In the genomic region with DNA sequence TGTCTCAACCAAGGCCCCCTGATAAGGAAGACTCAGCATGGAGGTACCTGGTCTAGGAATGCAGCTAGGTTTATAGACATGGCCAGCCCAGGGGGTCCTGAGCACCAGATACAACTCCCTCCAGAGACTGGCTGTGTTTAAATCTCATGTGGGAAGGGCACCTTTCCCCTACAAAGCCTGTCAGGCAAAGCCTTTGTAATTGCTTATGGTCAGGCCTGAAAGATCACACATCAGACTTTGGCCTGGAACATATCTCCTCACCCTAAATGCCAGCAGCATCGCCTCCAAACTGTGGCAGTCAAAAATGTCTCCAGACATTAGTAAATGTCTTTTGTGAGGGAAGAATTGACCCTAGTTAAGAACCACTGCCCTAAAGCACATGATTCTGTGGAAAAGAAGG, we compare ENCODE assay signal across 27 cellular contexts.
"Had no signal": no experiment of that assay in that cellular context is flagged by ENCODE, and none has a peak within 500 bp of the region (broad histone marks: within the 10 kb centered on the region; RNA-seq: fewer than 3 reads in every experiment).

No MANE protein-coding gene starts in this region.

- H3K27me3 ChIP-seq: gastroesophageal sphincter, hepatocyte, neural progenitor cell, right lobe of liver, stomach, thyroid gland, upper lobe of right lung had no signal

- H3K27ac ChIP-seq: epithelial cell of prostate, gastroesophageal sphincter, hepatocyte, neural progenitor cell, parathyroid adenoma, right lobe of liver, stomach, upper lobe of right lung had no signal

- H3K27me3 Mint-ChIP-seq: activated naive CD8-positive, alpha-beta T cell; central memory CD8-positive, alpha-beta T cell; dendritic cell treated with granulocyte-macrophage colony-stimulating factor and Interleukin-4, amounts not matched to agents 40 ng/mL and 50 ng/mL, for 4 days; memory B cell; naive thymus-derived CD4-positive, alpha-beta T cell; T-helper 17 cell had no signal

- FAIRE-seq: bronchial epithelial cell had no signal

- H2AFZ ChIP-seq: hepatocyte, neural progenitor cell, parathyroid adenoma had no signal

- H3K4me2 ChIP-seq: hepatocyte, neural progenitor cell had no signal

- H3K9ac ChIP-seq: neural progenitor cell, parathyroid adenoma had no signal

- H3K4me3 ChIP-seq: gastroesophageal sphincter, hepatocyte, neural progenitor cell, right lobe of liver, stomach, thyroid gland, upper lobe of right lung had no signal

- H3K4me3 Mint-ChIP-seq: activated CD8-positive, alpha-beta T cell treated with anti-CD3 and anti-CD28 coated beads, Interleukin-2, amount 10 ng/mL, durations not matched to agents 7 days and 5 days; activated naive CD8-positive, alpha-beta T cell; central memory CD8-positive, alpha-beta T cell; dendritic cell treated with granulocyte-macrophage colony-stimulating factor and Interleukin-4, amounts not matched to agents 40 ng/mL and 50 ng/mL, for 4 days; memory B cell; neural progenitor cell; T-helper 17 cell had no signal

- H3K4me1 ChIP-seq: gastroesophageal sphincter, neural progenitor cell, right lobe of liver, upper lobe of right lung had no signal

- H3K9me3 Mint-ChIP-seq: central memory CD8-positive, alpha-beta T cell; dendritic cell treated with granulocyte-macrophage colony-stimulating factor and Interleukin-4, amounts not matched to agents 40 ng/mL and 50 ng/mL, for 4 days; memory B cell; neural progenitor cell had no signal

- H3K9me3 ChIP-seq: gastroesophageal sphincter, right lobe of liver, stomach, thyroid gland, upper lobe of right lung had no signal

- H3K36me3 ChIP-seq: right lobe of liver had no signal

- DNase-seq: activated CD4-positive, alpha-beta T cell treated with anti-CD3 and anti-CD28 coated beads for 1 hour; activated CD8-positive, alpha-beta T cell treated with anti-CD3 and anti-CD28 coated beads, Interleukin-2, amount 10 ng/mL, durations not matched to agents 7 days and 5 days; activated effector memory CD4-positive, alpha-beta T cell treated with Interleukin-2 at 50 U/mL for 16 hours; activated naive CD4-positive, alpha-beta T cell treated with Interleukin-2 at 50 U/mL for 16 hours; anterior cingulate cortex; islet precursor cell; left colon; midbrain; naive thymus-derived CD4-positive, alpha-beta T cell; occipital lobe; right lobe of liver; stimulated activated CD4-positive, alpha-beta T cell treated with anti-CD3 and anti-CD28 coated beads, Interleukin-2, amount 100 ng/mL, for 48 hours; stomach; T-helper 17 cell; T1000; thyroid gland; upper lobe of right lung had no signal

- H3K79me2 ChIP-seq: hepatocyte, parathyroid adenoma had no signal

- ATAC-seq: gastroesophageal sphincter; left colon; naive thymus-derived CD4-positive, alpha-beta T cell; T-helper 17 cell; upper lobe of right lung had no signal

- H3K27ac Mint-ChIP-seq: dendritic cell treated with granulocyte-macrophage colony-stimulating factor and Interleukin-4, amounts not matched to agents 40 ng/mL and 50 ng/mL, for 4 days; memory B cell; neural progenitor cell; T-helper 17 cell had no signal
